15 cellular contexts compared by ENCODE assay signal in genomic region chr6:166772518-166772917, GRCh38.
DNase-seq lines count a peak whose midpoint lies in the region; ATAC-seq and TF ChIP-seq lines count a peak whose summit lies in the region.
"Had no signal": no experiment of that assay in that cellular context is flagged by ENCODE, and none has a peak within 500 bp of the region (broad histone marks: within the 10 kb centered on the region; RNA-seq: fewer than 3 reads in every experiment).

No MANE protein-coding gene starts in this region.

- TF ChIP-seq CTCF in C4-2B (conservative IDR thresholded peaks at IDR 0.05): peak; percentile 42
- peak; percentile 13; the same call in 1 of the 2 replicates for TF ChIP-seq CTCF in GM12875 (IDR thresholded peaks at IDR 0.05; ENCODE audit: borderline replicate concordance, insufficient read depth, low read depth, low read length)
- TF ChIP-seq CTCF in RWPE1 (conservative IDR thresholded peaks at IDR 0.05; ENCODE audit: low read depth): peak; percentile 14; the same call in 1 of the 2 replicates
- TF ChIP-seq CTCF in upper lobe of left lung (IDR thresholded peaks at IDR 0.05): no peak

- WGBS in upper lobe of left lung, 2 donors: 77 to 81% methylated on average over 8 of the region's 8 CpGs

- TF ChIP-seq EP300 in upper lobe of left lung (IDR thresholded peaks at IDR 0.05): no peak

- POLR2A ChIA-PET in RWPE1 (lab: Yijun Ruan, JAX; ENCODE audit: low non-redundant PET): no interaction called here

- no peak overlapping the region for H3K4me3 ChIP-seq in GM12875 (ENCODE audit: low read depth, low read length)
- H3K4me3 ChIP-seq in upper lobe of left lung: no peak overlapping the region
- H3K4me3 ChIP-seq: gastroesophageal sphincter, suprapubic skin had no signal

- TF ChIP-seq POLR2A in upper lobe of left lung (IDR thresholded peaks at IDR 0.05): no peak

- DNase-seq in RWPE1 (ENCODE audit: low spot score) (peak; percentile 26), iPS-NIHi11 (ENCODE audit: low spot score) (peak; percentile 56), midbrain (lab: John Stamatoyannopoulos, UW) (no peak), upper lobe of left lung (no peak), AG20443 (ENCODE audit: low spot score) (no peak)
- DNase-seq: CD8-positive, alpha-beta memory T cell; kidney; NCI-H1105 treated with DMSO at 0.1 percent for 48 hours; NCI-H69 had no signal

- H3K9me3 ChIP-seq in upper lobe of left lung: no peaks in the 10 kb centered on the region
- H3K9me3 ChIP-seq: gastroesophageal sphincter, suprapubic skin had no signal

- CTCF ChIA-PET in RWPE1 (lab: Yijun Ruan, JAX): interaction anchor here (1.2 to 1.4 kb wide), 2 partner anchors 217 to 369 kb away, joined by 3 to 6 read pairs; no protein-coding TSS in a partner anchor

- H3K27me3 ChIP-seq in upper lobe of left lung: no peaks in the 10 kb centered on the region
- H3K27me3 ChIP-seq: gastroesophageal sphincter had no signal

- peaks cover 0 to 8% (median 0%) of the 10 kb centered on the region in 4 donors for H3K4me1 ChIP-seq in upper lobe of left lung
- H3K4me1 ChIP-seq: suprapubic skin had no signal

- ATAC-seq in GM19023 (IDR thresholded peaks at IDR 0.05; ENCODE audit: unreplicated experiment): no peak
- no peak for ATAC-seq in upper lobe of left lung (ENCODE audit: low FRiP score in 2 of 2)
- ATAC-seq: activated CD4-positive, CD25-positive, alpha-beta regulatory T cell treated with anti-CD3 and anti-CD28 coated beads, Interleukin-2, amount 50 U/mL, for 24 hours; gastroesophageal sphincter had no signal

- H3K36me3 ChIP-seq in upper lobe of left lung: no peaks in the 10 kb centered on the region
- H3K36me3 ChIP-seq: gastroesophageal sphincter, suprapubic skin had no signal

- H3K27ac ChIP-seq in C4-2B (no peak overlapping the region), RWPE1 (no peak overlapping the region), upper lobe of left lung (no peak overlapping the region)
- H3K27ac ChIP-seq: gastroesophageal sphincter, suprapubic skin had no signal

Comparison
In these comparisons a context has a peak if more than half of its experiments do, and no peak if none do; other contexts are left out.
1. CTCF ChIP-seq: peak in C4-2B (single experiment), GM12875 (single experiment) and RWPE1 (single experiment); none in upper lobe of left lung (0 of 6).
2. DNase-seq: peak in RWPE1 (single experiment) and iPS-NIHi11 (single experiment); none in midbrain (single experiment), upper lobe of left lung (0 of 2) and AG20443 (single experiment).